Comparison of ENCODE assay signal across 17 cellular contexts in genomic region chr2:143219266-143219665, GRCh38.
"Had no signal": no experiment of that assay in that cellular context is flagged by ENCODE, and none has a peak within 500 bp of the region (broad histone marks: within the 10 kb centered on the region; RNA-seq: fewer than 3 reads in every experiment).

No MANE protein-coding gene starts in this region.

- H3K27ac ChIP-seq: adrenal gland, coronary artery, esophagus squamous epithelium, right atrium auricular region, skin epidermis, transverse colon had no signal

- H3K9me3 ChIP-seq: adrenal gland, esophagus squamous epithelium, right atrium auricular region, transverse colon had no signal

- DNase-seq: activated CD4-positive, CD25-positive, alpha-beta regulatory T cell treated with anti-CD3 and anti-CD28 coated beads, Interleukin-2, amount 50 U/mL, for 72 hours; activated naive CD4-positive, alpha-beta T cell; adrenal gland; esophagus squamous epithelium; left ventricle myocardium superior; mesenchymal stem cell; nucleus accumbens; stimulated activated CD4-positive, alpha-beta T cell treated with anti-CD3 and anti-CD28 coated beads, Interleukin-4, amount 100 ng/mL, for 24 hours; stimulated activated naive CD4-positive, alpha-beta T cell treated with Interleukin-2 at 50 U/mL for 16 hours; substantia nigra; T-helper 1 cell; T1000; transverse colon had no signal

- H3K36me3 ChIP-seq: adrenal gland, esophagus squamous epithelium, right atrium auricular region, transverse colon had no signal

- H3K4me1 Mint-ChIP-seq: nephron had no signal

- H3K27me3 ChIP-seq: adrenal gland, esophagus squamous epithelium, right atrium auricular region, transverse colon had no signal

- H3K4me1 ChIP-seq: adrenal gland, esophagus squamous epithelium, right atrium auricular region, transverse colon had no signal

- H3K9me3 Mint-ChIP-seq: nephron had no signal

- ATAC-seq: left ventricle myocardium superior had no signal

- H3K4me3 Mint-ChIP-seq: nephron had no signal

- H3K27ac Mint-ChIP-seq: nephron had no signal

- H3K4me3 ChIP-seq: adrenal gland, coronary artery, esophagus squamous epithelium, right atrium auricular region, skin epidermis, transverse colon had no signal
